ENCODE assay signal across 15 cellular contexts in the genomic region with DNA sequence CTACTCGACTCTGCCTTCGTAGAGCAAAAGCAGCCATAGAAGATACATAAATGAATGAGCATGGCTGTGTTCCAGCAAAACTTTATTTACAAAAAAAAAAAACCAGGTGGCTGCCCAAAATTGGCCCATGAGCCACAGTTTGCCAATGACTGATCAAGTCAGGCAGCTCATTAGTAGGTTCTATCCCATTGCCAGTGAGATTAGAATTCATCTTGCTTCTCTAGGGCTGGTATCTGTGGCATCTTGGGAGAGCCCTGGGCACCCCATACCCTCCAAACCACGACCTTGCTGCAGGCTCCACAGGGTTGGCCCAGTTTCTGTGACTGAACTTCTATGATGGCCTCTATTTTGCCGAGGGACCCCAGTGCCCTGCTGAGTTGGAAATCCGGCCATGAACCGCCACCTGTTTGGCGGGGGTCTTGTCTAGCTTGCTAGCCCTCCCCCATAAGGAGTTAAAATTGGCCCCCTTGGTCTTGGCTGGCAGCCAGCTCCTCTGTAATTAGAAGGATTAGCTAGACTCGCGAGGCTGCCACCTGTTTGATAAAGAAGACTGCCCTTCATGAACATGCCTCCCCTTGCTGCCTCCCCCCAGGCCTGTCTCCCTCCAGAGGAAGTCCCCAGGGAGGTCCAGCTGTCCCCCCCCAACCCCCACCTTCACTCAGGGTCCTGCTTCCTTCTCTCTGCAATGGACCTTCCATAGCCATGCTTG.
DNase-seq lines count a peak whose midpoint lies in the region.
"Had no signal": no experiment of that assay in that cellular context is flagged by ENCODE, and none has a peak within 500 bp of the region (broad histone marks: within the 10 kb centered on the region; RNA-seq: fewer than 3 reads in every experiment).

No MANE protein-coding gene starts in this region.

- in situ Hi-C loops in KBM-7 (cut with MboI; ENCODE audit: low pct_unique_long_range_greater_than_20kb, low sequenced_read_pairs): no loop called here

- DNase-seq in NCI-H1436 (lab: John Stamatoyannopoulos, UW): peak; percentile 18
- no peak for DNase-seq in NCI-H1436 treated with DMSO at 0.1 percent for 48 hours (lab: John Stamatoyannopoulos, UW)
- peak; percentile 35 for DNase-seq in NCI-H146 treated with DMSO at 0.1 percent for 48 hours (lab: John Stamatoyannopoulos, UW; ENCODE audit: unreplicated experiment)
- DNase-seq in NCI-H82 (lab: John Stamatoyannopoulos, UW): peak; percentile 98
- peak; percentile 67 for DNase-seq in myocyte (ENCODE audit: low read depth)
- no peak for DNase-seq in stimulated activated CD4-positive, alpha-beta T cell treated with anti-CD3 and anti-CD28 coated beads, Interleukin-2, amount 100 ng/mL, for 48 hours
- DNase-seq in activated gamma-delta T cell (lab: John Stamatoyannopoulos, UW): no peak
- DNase-seq in KBM-7: no peak
- DNase-seq: 8988T; activated CD4-positive, alpha-beta T cell treated with anti-CD3 and anti-CD28 coated beads, Interleukin-2, amount 10 ng/mL, durations not matched to agents 24 days and 14 days; activated naive CD8-positive, alpha-beta T cell treated with anti-CD3 and anti-CD28 coated beads for 36 hours; effector CD4-positive, alpha-beta T cell; gastrocnemius medialis; nucleus accumbens; SIG-M5 had no signal

Comparison
In these comparisons a context has a peak if more than half of its experiments do, and no peak if none do; other contexts are left out.
1. DNase-seq: peak in NCI-H1436 (single experiment), NCI-H146 treated with DMSO at 0.1 percent for 48 hours (single experiment), NCI-H82 (single experiment) and myocyte (single experiment); none in NCI-H1436 treated with DMSO at 0.1 percent for 48 hours (single experiment), stimulated activated CD4-positive, alpha-beta T cell treated with anti-CD3 and anti-CD28 coated beads, Interleukin-2, amount 100 ng/mL, for 48 hours (0 of 2), activated gamma-delta T cell (single experiment) and KBM-7 (single experiment).